ENCODE assay signal across 8 cellular contexts in genomic region chr4:498328-498919, GRCh38. TPM values are rescaled to one million over a fixed set of nuclear protein-coding genes. Genes with fewer than 3 reads are reported as not detected.
DNase-seq lines count a peak whose midpoint lies in the region; ATAC-seq and TF ChIP-seq lines count a peak whose summit lies in the region.

No MANE protein-coding gene starts in this region.

- H3K36me3 Mint-ChIP-seq in activated CD4-positive, alpha-beta memory T cell treated with anti-CD3 and anti-CD28 coated beads, Interleukin-2, amount 10 ng/mL, durations not matched to agents 7 days and 5 days (ENCODE audit: low read depth): peaks cover 74% of the 10 kb centered on the region

- H3K27me3 ChIP-seq in left ventricle myocardium inferior (ENCODE audit: low read depth): no peaks in the 10 kb centered on the region

- H3K4me1 ChIP-seq in left ventricle myocardium inferior: peaks cover 50% of the 10 kb centered on the region

- peak overlapping the region; percentile 90 for H3K27ac ChIP-seq in left ventricle myocardium inferior (replicated peaks)

- intact Hi-C loops in left ventricle myocardium inferior (cut with micrococcal nuclease): no loop called here

- DNase-seq in GM12865 (ENCODE audit: low read depth) (no peak), left ventricle myocardium inferior (no peak), skeletal muscle cell (ENCODE audit: low read depth) (no peak), GM10248 (ENCODE audit: extremely low spot score) (no peak), Kasumi-1 (lab: John Stamatoyannopoulos, UW) (no peak)
- no peak for DNase-seq in activated CD4-positive, alpha-beta memory T cell treated with anti-CD3 and anti-CD28 coated beads, Interleukin-2, amount 10 ng/mL, durations not matched to agents 7 days and 5 days

- H3K4me1 Mint-ChIP-seq in activated CD4-positive, alpha-beta memory T cell treated with anti-CD3 and anti-CD28 coated beads, Interleukin-2, amount 10 ng/mL, durations not matched to agents 7 days and 5 days: peaks cover 56% of the 10 kb centered on the region

- peaks cover 40% of the 10 kb centered on the region for H3K36me3 ChIP-seq in left ventricle myocardium inferior

- H3K9me3 ChIP-seq in left ventricle myocardium inferior (replicated peaks): peaks cover 14% of the 10 kb centered on the region

- peak; percentile 7 for ATAC-seq in HG02840 (IDR thresholded peaks at IDR 0.05; ENCODE audit: low FRiP score, unreplicated experiment)
- no peak for ATAC-seq in HG03520 (IDR thresholded peaks at IDR 0.05; ENCODE audit: unreplicated experiment)

- TF ChIP-seq CTCF in GM12865 (IDR thresholded peaks at IDR 0.05; ENCODE audit: insufficient read depth, low read depth, low read length, missing control alignments): no peak
- no peak for TF ChIP-seq CTCF in left ventricle myocardium inferior (IDR thresholded peaks at IDR 0.05; ENCODE audit: borderline replicate concordance)
- no peak for TF ChIP-seq CTCF in GM10248 (IDR thresholded peaks at IDR 0.05; ENCODE audit: control extremely low read depth, extremely low read depth, low read depth, missing control alignments)

- H3K4me3 ChIP-seq in GM12865 (ENCODE audit: low read depth, low read length): peak overlapping the region; percentile 86
- peak overlapping the region; percentile 98 for H3K4me3 ChIP-seq in left ventricle myocardium inferior
- peak overlapping the region; percentile 98 for H3K4me3 ChIP-seq in skeletal muscle cell (ENCODE audit: low read depth, low read length)

- POLR2A ChIA-PET in activated CD4-positive, alpha-beta memory T cell treated with anti-CD3 and anti-CD28 coated beads, Interleukin-2, amount 10 ng/mL, durations not matched to agents 7 days and 5 days (lab: Charles Lee): interaction anchor here (0.6 to 5.0 kb wide), 7 partner anchors 9 to 377 kb away, joined by 3 to 67 read pairs (median 4); partner anchors contain the start of gene ZNF141
- POLR2A ChIA-PET in GM10248 (lab: Yijun Ruan, JAX): interaction anchor here (0.7 kb wide), 2 partner anchors 166 to 275 kb away, joined by 4 to 5 read pairs; no protein-coding TSS in a partner anchor

- H3K27me3 Mint-ChIP-seq in activated CD4-positive, alpha-beta memory T cell treated with anti-CD3 and anti-CD28 coated beads, Interleukin-2, amount 10 ng/mL, durations not matched to agents 7 days and 5 days: no peaks in the 10 kb centered on the region

- H3K4me3 Mint-ChIP-seq in activated CD4-positive, alpha-beta memory T cell treated with anti-CD3 and anti-CD28 coated beads, Interleukin-2, amount 10 ng/mL, durations not matched to agents 7 days and 5 days: peak overlapping the region; percentile 94

- CTCF ChIA-PET in activated CD4-positive, alpha-beta memory T cell treated with anti-CD3 and anti-CD28 coated beads, Interleukin-2, amount 10 ng/mL, durations not matched to agents 7 days and 5 days (lab: Charles Lee): interaction anchor here (0.7 to 1.5 kb wide), 5 partner anchors 14 to 377 kb away, joined by 3 to 4 read pairs (median 3); no protein-coding TSS in a partner anchor
- CTCF ChIA-PET in GM10248 (lab: Yijun Ruan, JAX): no interaction called here

- peak overlapping the region; percentile 92 for H3K27ac Mint-ChIP-seq in activated CD4-positive, alpha-beta memory T cell treated with anti-CD3 and anti-CD28 coated beads, Interleukin-2, amount 10 ng/mL, durations not matched to agents 7 days and 5 days

- H3K9me3 Mint-ChIP-seq in activated CD4-positive, alpha-beta memory T cell treated with anti-CD3 and anti-CD28 coated beads, Interleukin-2, amount 10 ng/mL, durations not matched to agents 7 days and 5 days: peaks cover 36% of the 10 kb centered on the region

RNA-seq across cellular contexts. Expression of gene ZNF721, which starts 0.5 kb away (rescaled TPM):
- total RNA-seq in activated CD4-positive, alpha-beta memory T cell treated with anti-CD3 and anti-CD28 coated beads, Interleukin-2, amount 10 ng/mL, durations not matched to agents 7 days and 5 days: 10 to 100 TPM; 34.5 to 38.1 TPM
- total RNA-seq in left ventricle myocardium inferior: 11.8 TPM

RNA-seq across cellular contexts. Expression of gene PIGG, which starts 0.6 kb away (rescaled TPM):
- 10 to 100 TPM; 55.1 to 56.8 TPM for total RNA-seq in activated CD4-positive, alpha-beta memory T cell treated with anti-CD3 and anti-CD28 coated beads, Interleukin-2, amount 10 ng/mL, durations not matched to agents 7 days and 5 days
- 17.8 TPM for total RNA-seq in left ventricle myocardium inferior
